In the genomic region with DNA sequence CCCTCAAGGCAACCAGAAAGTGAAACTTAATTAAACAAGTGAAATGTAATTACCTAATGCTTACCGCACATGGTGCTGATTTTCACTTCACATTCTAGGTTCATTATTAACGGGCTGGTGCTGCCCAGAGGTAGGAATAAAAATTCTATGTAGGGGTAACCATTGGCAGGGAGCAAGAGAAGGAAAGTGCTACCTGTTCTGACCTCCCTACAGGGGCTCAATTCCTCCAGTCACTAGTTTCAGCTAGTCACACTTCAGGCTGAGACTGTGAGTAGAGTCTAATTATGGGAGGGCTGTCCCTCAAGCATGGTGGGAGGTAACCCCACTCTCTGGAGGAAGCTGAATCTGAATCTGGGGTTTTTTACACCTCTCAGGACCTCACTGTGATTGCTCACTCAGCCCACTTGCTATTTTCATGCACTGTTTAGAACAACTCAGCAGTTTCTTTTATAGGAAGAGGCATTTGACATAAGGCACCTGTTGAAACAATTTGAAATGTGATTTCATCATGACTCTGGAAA, we compare ENCODE assay signal across 9 cellular contexts.
DNase-seq lines count a peak whose midpoint lies in the region; ATAC-seq and TF ChIP-seq lines count a peak whose summit lies in the region.
"Had no signal": no experiment of that assay in that cellular context is flagged by ENCODE, and none has a peak within 500 bp of the region (broad histone marks: within the 10 kb centered on the region; RNA-seq: fewer than 3 reads in every experiment).

No MANE protein-coding gene starts in this region.

- peaks cover 6% of the 10 kb centered on the region for H3K36me3 Mint-ChIP-seq in IgD-negative memory B cell
- H3K36me3 Mint-ChIP-seq in central memory CD8-positive, alpha-beta T cell (ENCODE audit: insufficient read depth) = peaks cover 2% of the 10 kb centered on the region

- peak; percentile 96 for ATAC-seq in GM21447 (IDR thresholded peaks at IDR 0.05; ENCODE audit: unreplicated experiment)
- ATAC-seq in central memory CD8-positive, alpha-beta T cell (replicated peaks; ENCODE audit: extremely low read depth, poor library complexity, severe bottlenecking) = peak; percentile 91

- H3K36me3 ChIP-seq in DOHH2 (ENCODE audit: control insufficient read depth, low read length) = no peaks in the 10 kb centered on the region
- no peaks in the 10 kb centered on the region for H3K36me3 ChIP-seq in testis (ENCODE audit: low read depth, missing control alignments)

- TF ChIP-seq POLR2A in testis (IDR thresholded peaks at IDR 0.05) = no peak

- H3K4me1 Mint-ChIP-seq in IgD-negative memory B cell = peaks cover 34 to 59% (median 54%) of the 10 kb centered on the region in 3 donors
- peaks cover 70% of the 10 kb centered on the region for H3K4me1 Mint-ChIP-seq in central memory CD8-positive, alpha-beta T cell

- H3K27me3 Mint-ChIP-seq in IgD-negative memory B cell = no peaks in the 10 kb centered on the region
- H3K27me3 Mint-ChIP-seq in central memory CD8-positive, alpha-beta T cell = no peaks in the 10 kb centered on the region

- no peaks in the 10 kb centered on the region for H3K79me2 ChIP-seq in DOHH2 (ENCODE audit: control insufficient read depth, low read length)

- TF ChIP-seq CTCF in DOHH2 (IDR thresholded peaks at IDR 0.05; ENCODE audit: low read depth, low read length, poor library complexity, severe bottlenecking) (no peak), testis (IDR thresholded peaks at IDR 0.05) (no peak)

- intact Hi-C loops in testis (cut with DNase I; ENCODE audit: low total_unique reads) = no loop called here

- H3K9me3 ChIP-seq in DOHH2 (ENCODE audit: control insufficient read depth, insufficient read depth, low read length) (no peaks in the 10 kb centered on the region), testis (no peaks in the 10 kb centered on the region)

- H3K9me3 Mint-ChIP-seq in IgD-negative memory B cell = peaks cover 1 to 6% (median 2%) of the 10 kb centered on the region in 3 donors
- H3K9me3 Mint-ChIP-seq in central memory CD8-positive, alpha-beta T cell = no peaks in the 10 kb centered on the region

- peak overlapping the region; percentile 24 for H3K4me2 ChIP-seq in DOHH2 (ENCODE audit: low read length)

- H3K4me3 ChIP-seq in DOHH2 (ENCODE audit: low read length) (0 out of 2 replicates have a peak overlapping the region, but pooled peaks have one; percentile 14), testis (no peak overlapping the region)

- peak overlapping the region; percentile 73 to 89 (median 87) for H3K27ac Mint-ChIP-seq in IgD-negative memory B cell
- H3K27ac Mint-ChIP-seq in central memory CD8-positive, alpha-beta T cell (ENCODE audit: low read depth) = peak overlapping the region; percentile 77
- H3K27ac Mint-ChIP-seq: dendritic cell treated with granulocyte-macrophage colony-stimulating factor and Interleukin-4, amounts not matched to agents 40 ng/mL and 50 ng/mL, for 4 days had no signal

- H3K4me1 ChIP-seq in DOHH2 (ENCODE audit: control insufficient read depth, low read length) (peaks cover 23% of the 10 kb centered on the region), testis (peaks cover 17% of the 10 kb centered on the region)

- H3K9me2 ChIP-seq in DOHH2 (replicated peaks; ENCODE audit: control insufficient read depth, low read length) = no peaks in the 10 kb centered on the region

- H3K4me3 Mint-ChIP-seq in IgD-negative memory B cell = peak overlapping the region; percentile 45 to 91 (median 62)
- H3K4me3 Mint-ChIP-seq in central memory CD8-positive, alpha-beta T cell = peak overlapping the region; percentile 62
- H3K4me3 Mint-ChIP-seq: dendritic cell treated with granulocyte-macrophage colony-stimulating factor and Interleukin-4, amounts not matched to agents 40 ng/mL and 50 ng/mL, for 4 days had no signal

- H3F3A ChIP-seq in DOHH2 (ENCODE audit: control insufficient read depth, insufficient read depth) = no peaks in the 10 kb centered on the region

- 52 to 67% methylated on average over 2 of the region's 2 CpGs for WGBS in testis, 2 donors

- DNase-seq in central memory CD8-positive, alpha-beta T cell (ENCODE audit: low spot score in 2 of 2) = peak in 1 of 2 donors; percentile 26
- peak; percentile 21 to 74 for DNase-seq in stimulated activated CD4-positive, alpha-beta T cell treated with anti-CD3 and anti-CD28 coated beads, Interleukin-4, amount 100 ng/mL, for 4 hours
- DNase-seq in testis (no peak), NCI-H748 (lab: John Stamatoyannopoulos, UW; ENCODE audit: unreplicated experiment) (no peak), DMS53 (lab: John Stamatoyannopoulos, UW) (no peak)

- no peaks in the 10 kb centered on the region for H4K20me1 ChIP-seq in DOHH2 (ENCODE audit: control insufficient read depth, insufficient read depth, low read depth, low read length)

- H3K27ac ChIP-seq in DOHH2 (ENCODE audit: low read depth, low read length) (no peak overlapping the region), testis (peak overlapping the region in 1 of 2 donors; percentile 41)

- H3K27me3 ChIP-seq in DOHH2 (ENCODE audit: control insufficient read depth, low read length) (no peaks in the 10 kb centered on the region), testis (no peaks in the 10 kb centered on the region)

Comparison
In these comparisons a context has a peak if more than half of its experiments do, and no peak if none do; other contexts are left out.
1. DNase-seq: peak in stimulated activated CD4-positive, alpha-beta T cell treated with anti-CD3 and anti-CD28 coated beads, Interleukin-4, amount 100 ng/mL, for 4 hours (2 of 2); none in testis (single experiment), NCI-H748 (single experiment) and DMS53 (single experiment).